ENCODE assay signal across 25 cellular contexts in genomic region chr5:77420940-77421339, GRCh38.
"Had no signal": no experiment of that assay in that cellular context is flagged by ENCODE, and none has a peak within 500 bp of the region (broad histone marks: within the 10 kb centered on the region; RNA-seq: fewer than 3 reads in every experiment).

No MANE protein-coding gene starts in this region.

- H3K4me1 ChIP-seq: foreskin keratinocyte, gastrocnemius medialis had no signal

- H3K27ac ChIP-seq: brain microvascular endothelial cell, esophagus muscularis mucosa, foreskin keratinocyte, gastrocnemius medialis, heart left ventricle, WERI-Rb-1 had no signal

- H3K9me3 ChIP-seq: esophagus muscularis mucosa, gastrocnemius medialis had no signal

- ATAC-seq: activated CD4-positive, CD25-positive, alpha-beta regulatory T cell treated with anti-CD3 and anti-CD28 coated beads, Interleukin-2, amount 50 U/mL, for 24 hours; activated CD8-positive, alpha-beta T cell treated with anti-CD3 and anti-CD28 coated beads for 36 hours; activated T-cell treated with anti-CD3 and anti-CD28 coated beads, Interleukin-2, amount 50 U/mL, for 4 hours; activated T-helper 17 cell treated with anti-CD3 and anti-CD28 coated beads, Interleukin-2, amount 50 U/mL, for 72 hours; foreskin keratinocyte; gastrocnemius medialis; heart left ventricle; T-cell had no signal

- H3K4me3 ChIP-seq: esophagus muscularis mucosa, gastrocnemius medialis, heart left ventricle had no signal

- DNase-seq: activated B cell treated with CpG ODN at 0.5 μM for 24 hours; activated CD4-positive, alpha-beta T cell treated with anti-CD3 and anti-CD28 coated beads for 48 hours; activated CD4-positive, alpha-beta T cell treated with anti-CD3 and anti-CD28 coated beads, Interleukin-2, amount 50 U/mL, for 1 hour; activated CD4-positive, alpha-beta T cell treated with anti-CD3 and anti-CD28 coated beads, Interleukin-2, amount 50 U/mL, for 48 hours; activated CD8-positive, alpha-beta memory T cell treated with anti-CD3 and anti-CD28 coated beads for 24 hours; activated CD8-positive, alpha-beta T cell treated with anti-CD3 and anti-CD28 coated beads for 36 hours; activated effector memory CD4-positive, alpha-beta T cell treated with Interleukin-2 at 50 U/mL for 16 hours; activated naive CD4-positive, alpha-beta T cell treated with anti-CD3 and anti-CD28 coated beads for 36 hours; activated naive CD8-positive, alpha-beta T cell treated with anti-CD3 and anti-CD28 coated beads, Interleukin-2, amount 10 ng/mL, durations not matched to agents 7 days and 5 days; activated T-cell treated with anti-CD3 and anti-CD28 coated beads, Interleukin-2, amount 50 U/mL, for 4 hours; brain microvascular endothelial cell; cortex of kidney; dermis blood vessel endothelial cell; effector CD8-positive, alpha-beta T cell; foreskin keratinocyte; gastrocnemius medialis; glutamatergic neuron; heart left ventricle; SW 1271; T-cell; T1000 had no signal

- H3K36me3 ChIP-seq: brain microvascular endothelial cell, WERI-Rb-1 had no signal

- H3K27me3 ChIP-seq: brain microvascular endothelial cell, foreskin keratinocyte, gastrocnemius medialis had no signal
